ENCODE assay signal across 20 cellular contexts in the genomic region with DNA sequence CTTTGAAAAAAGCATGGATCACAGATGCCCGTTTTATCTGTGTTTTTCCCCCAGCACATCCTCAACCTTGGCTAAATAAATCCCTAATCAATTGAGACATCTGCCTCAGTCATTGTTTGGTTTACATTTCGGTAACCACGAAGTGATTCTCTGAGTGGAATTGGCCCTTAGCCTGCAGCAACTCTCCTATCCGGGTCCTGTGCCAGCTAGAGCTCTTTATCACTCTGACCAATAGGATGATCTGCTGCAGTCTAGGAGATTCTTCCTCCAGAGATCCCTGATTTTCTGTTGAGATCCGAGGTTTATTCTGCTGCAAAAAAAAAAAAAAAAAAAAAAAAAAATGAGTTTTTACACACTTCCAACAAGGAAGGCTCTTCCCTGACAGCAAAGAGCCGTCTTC.
"Had no signal": no experiment of that assay in that cellular context is flagged by ENCODE, and none has a peak within 500 bp of the region (broad histone marks: within the 10 kb centered on the region; RNA-seq: fewer than 3 reads in every experiment).

No MANE protein-coding gene starts in this region.

- H3K36me3 ChIP-seq: MG63, SJCRH30, WERI-Rb-1 had no signal

- H3K9me3 ChIP-seq: MG63, SJCRH30, SK-N-SH had no signal

- H3K4me2 ChIP-seq: SK-N-SH had no signal

- H3K27me3 ChIP-seq: MG63, SJCRH30 had no signal

- ATAC-seq: activated CD4-positive, alpha-beta T cell treated with anti-CD3 and anti-CD28 coated beads for 36 hours; activated T-helper 17 cell treated with anti-CD3 and anti-CD28 coated beads, Interleukin-2, amount 50 U/mL, for 72 hours had no signal

- H3K4me1 ChIP-seq: SJCRH30 had no signal

- DNase-seq: activated CD4-positive, alpha-beta memory T cell treated with anti-CD3 and anti-CD28 coated beads, Interleukin-2, amount 10 ng/mL, durations not matched to agents 7 days and 5 days; activated CD4-positive, alpha-beta T cell treated with anti-CD3 and anti-CD28 coated beads for 36 hours; activated CD4-positive, alpha-beta T cell treated with anti-CD3 and anti-CD28 coated beads, Interleukin-2, amount 50 U/mL, for 1 hour; activated gamma-delta T cell; activated naive CD4-positive, alpha-beta T cell treated with anti-CD3 and anti-CD28 coated beads for 36 hours; activated T-cell treated with anti-CD3 and anti-CD28 coated beads for 4 hours; activated T-cell treated with anti-CD3 and anti-CD28 coated beads, Interleukin-2, amount 50 U/mL, for 48 hours; amygdala; MG63; MV-4-11; NCI-H1417; NCI-H1930; NCI-H226; NCI-H526; NCI-H82; SJCRH30; SK-N-SH; T-helper 1 cell; WERI-Rb-1 had no signal

- H3K27ac ChIP-seq: SJCRH30, WERI-Rb-1 had no signal

- H3K9ac ChIP-seq: SK-N-SH had no signal

- H3K4me3 ChIP-seq: MG63, SJCRH30 had no signal
